ENCODE assay signal across 1 cellular context in genomic region chr1:4267381-4268261, GRCh38.
TF ChIP-seq lines count a peak whose summit lies in the region.

No MANE protein-coding gene starts in this region.

TF ChIP-seq in HepG2, 621 proteins besides CTCF, POLR2A, EP300 and RAD21 (continued from another document and continues in another):
- no peak for TF ChIP-seq ZNF407 (CRISPR knock-in tag; IDR thresholded peaks at IDR 0.05; ENCODE audit: not compliant biosample characterization)
- no peak for TF ChIP-seq GMEB2 (CRISPR knock-in tag; IDR thresholded peaks at IDR 0.05; ENCODE audit: low read depth)
- no peak for TF ChIP-seq ZNF639 (CRISPR knock-in tag; conservative IDR thresholded peaks at IDR 0.05)
- no peak for TF ChIP-seq ZBTB39 (CRISPR knock-in tag; IDR thresholded peaks at IDR 0.05)
- peak; percentile 58; the same call in 1 of the 2 replicates for TF ChIP-seq ZNF281 (CRISPR knock-in tag; IDR thresholded peaks at IDR 0.05; ENCODE audit: borderline replicate concordance)
- TF ChIP-seq SIN3A (IDR thresholded peaks at IDR 0.05; ENCODE audit: borderline replicate concordance, low read depth, low read length): no peak
- peak; percentile 82 for TF ChIP-seq POLR2G (IDR thresholded peaks at IDR 0.05; ENCODE audit: low read depth, low read length)
- TF ChIP-seq ZNF343 (CRISPR knock-in tag; IDR thresholded peaks at IDR 0.05): peak; percentile 44; the same call in 1 of the 2 replicates
- TF ChIP-seq ZNF326 (CRISPR knock-in tag; IDR thresholded peaks at IDR 0.05; ENCODE audit: borderline replicate concordance): no peak
- TF ChIP-seq ZNF687 (CRISPR knock-in tag; IDR thresholded peaks at IDR 0.05): peak; percentile 77
- TF ChIP-seq ZFP1 (CRISPR knock-in tag; IDR thresholded peaks at IDR 0.05): no peak
- no peak for TF ChIP-seq REST (IDR thresholded peaks at IDR 0.05; ENCODE audit: borderline replicate concordance in 1 of 2, low read depth in 1 of 2, low read length in 2 of 2)
- no peak; the same call in 1 of the 2 replicates for TF ChIP-seq ZNF460 (CRISPR knock-in tag; IDR thresholded peaks at IDR 0.05; ENCODE audit: borderline replicate concordance)
- 0 out of 2 replicates have a peak, but pooled peaks have one; percentile 24 for TF ChIP-seq SPEN (CRISPR knock-in tag; IDR thresholded peaks at IDR 0.05; ENCODE audit: low read depth)
- TF ChIP-seq HOXD1 (CRISPR knock-in tag; IDR thresholded peaks at IDR 0.05): no peak
- no peak for TF ChIP-seq SMAD1 (CRISPR knock-in tag; IDR thresholded peaks at IDR 0.05; ENCODE audit: borderline replicate concordance, low read depth)
- no peak for TF ChIP-seq KDM4B (CRISPR knock-in tag; IDR thresholded peaks at IDR 0.05)
- no peak for TF ChIP-seq ZNF83 (CRISPR knock-in tag; IDR thresholded peaks at IDR 0.05; ENCODE audit: borderline replicate concordance)
- no peak for TF ChIP-seq MTA3 (CRISPR knock-in tag; IDR thresholded peaks at IDR 0.05)
- TF ChIP-seq SOX13 (IDR thresholded peaks at IDR 0.05): peak; percentile 79; the same call in 1 of the 2 replicates
- TF ChIP-seq SOX13 (CRISPR knock-in tag; conservative IDR thresholded peaks at IDR 0.05 in 1 of 2, IDR thresholded peaks at IDR 0.05 in 1 of 2): peak in 1 of 2 experiments; percentile 96; a peak in 2 of 4 replicates
- TF ChIP-seq XBP1 (CRISPR knock-in tag; IDR thresholded peaks at IDR 0.05): no peak
- no peak for TF ChIP-seq SMARCC2 (IDR thresholded peaks at IDR 0.05)
- no peak; the same call in 1 of the 2 replicates for TF ChIP-seq ZBTB38 (CRISPR knock-in tag; IDR thresholded peaks at IDR 0.05)
- TF ChIP-seq TSC22D2 (CRISPR knock-in tag; IDR thresholded peaks at IDR 0.05; ENCODE audit: borderline replicate concordance): no peak
- TF ChIP-seq ATF3 (CRISPR knock-in tag; IDR thresholded peaks at IDR 0.05): no peak
- TF ChIP-seq FIP1L1 (IDR thresholded peaks at IDR 0.05; ENCODE audit: borderline replicate concordance, insufficient read depth, low read depth, low read length): no peak
- TF ChIP-seq ZNF30 (CRISPR knock-in tag; IDR thresholded peaks at IDR 0.05): no peak
- TF ChIP-seq PHF5A (CRISPR knock-in tag; IDR thresholded peaks at IDR 0.05; ENCODE audit: low read depth, unreplicated experiment): peak; percentile 45
- peak; percentile 97 for TF ChIP-seq ISL2 (CRISPR knock-in tag; IDR thresholded peaks at IDR 0.05)
- TF ChIP-seq NRL (CRISPR knock-in tag; IDR thresholded peaks at IDR 0.05; ENCODE audit: borderline replicate concordance): no peak
- no peak for TF ChIP-seq ZNF720 (CRISPR knock-in tag; IDR thresholded peaks at IDR 0.05)
